In genomic region chr17:64974750-64975317, GRCh38 we compare ENCODE assay signal across 8 cellular contexts. TPM values are rescaled to one million over a fixed set of nuclear protein-coding genes. Genes with fewer than 3 reads are reported as not detected.
DNase-seq lines count a peak whose midpoint lies in the region; ATAC-seq, FAIRE-seq and TF ChIP-seq lines count a peak whose summit lies in the region.

No MANE protein-coding gene starts in this region.

- intact Hi-C loops in adrenal gland (cut with DNase I): loop anchor here (5.0 to 10.0 kb wide), 3 partner anchors 77 to 120 kb away; partner anchors contain the start of gene GNA13 (in 1 of the 2)
- intact Hi-C loops in tibial artery (cut with DNase I; ENCODE audit: low total_unique reads): loop anchor here (10.0 kb wide), 1 partner anchor 130 kb away; no protein-coding TSS in a partner anchor

- FAIRE-seq in GM12891 (lab: Jason Lieb, UNC): peak; percentile 51

- no peaks in the 10 kb centered on the region for H3K9me3 ChIP-seq in adrenal gland (replicated peaks in 1 of 3)
- H3K9me3 ChIP-seq in liver (ENCODE audit: control insufficient read depth in 4 of 4, low read length in 3 of 4): no peaks in the 10 kb centered on the region
- H3K9me3 ChIP-seq in tibial artery: no peaks in the 10 kb centered on the region

- no peak for DNase-seq in GM12891 (ENCODE audit: insufficient read length, low spot score)
- DNase-seq in adrenal gland: no peak
- no peak for DNase-seq in tibial artery
- DNase-seq in NCI-H2227 (lab: John Stamatoyannopoulos, UW; ENCODE audit: unreplicated experiment): no peak
- no peak for DNase-seq in NCI-H2196 treated with DMSO at 0.1 percent for 48 hours (lab: John Stamatoyannopoulos, UW; ENCODE audit: unreplicated experiment)
- no peak for DNase-seq in NCI-H446 treated with DMSO at 0.1 percent for 48 hours (lab: John Stamatoyannopoulos, UW)

- 13 to 34% (median 15%) methylated on average over 3 to 9 of the region's 9 CpGs for WGBS in adrenal gland, 4 donors
- 14% methylated on average over 9 of the region's 9 CpGs for WGBS in liver

- H3K27ac ChIP-seq in adrenal gland (peak overlapping the region; percentile 89 to 99 (median 99)), liver (ENCODE audit: low read depth in 1 of 2, low read length in 2 of 2) (peak overlapping the region; percentile 96 to 97), tibial artery (peak overlapping the region; percentile 99)

- H3K36me3 ChIP-seq in adrenal gland (replicated peaks in 1 of 2) (peaks cover 0 to 11% of the 10 kb centered on the region in 2 donors), liver (ENCODE audit: control insufficient read depth in 4 of 4, insufficient read depth in 3 of 4, low read depth in 1 of 4, low read length in 3 of 4) (peaks cover 0 to 8% (median 0%) of the 10 kb centered on the region in 4 donors), tibial artery (peaks cover 0 to 21% (median 10%) of the 10 kb centered on the region in 3 donors)

- TF ChIP-seq RAD21 in liver (IDR thresholded peaks at IDR 0.05): no peak

- TF ChIP-seq POLR2A in GM12891 (IDR thresholded peaks at IDR 0.05; ENCODE audit: low read depth, low read length) (peak; percentile 65), adrenal gland (IDR thresholded peaks at IDR 0.05) (no peak)

- ATAC-seq in HG03342 (IDR thresholded peaks at IDR 0.05; ENCODE audit: unreplicated experiment): peak; percentile 44

- H3K27me3 ChIP-seq in adrenal gland (no peaks in the 10 kb centered on the region), liver (ENCODE audit: control insufficient read depth in 4 of 4, insufficient read depth in 4 of 4, low read length in 3 of 4) (no peaks in the 10 kb centered on the region), tibial artery (no peaks in the 10 kb centered on the region)

- peak overlapping the region; percentile 57 to 63 for H3K9ac ChIP-seq in liver (ENCODE audit: low read depth in 1 of 2, low read length in 2 of 2)

- H3K4me3 ChIP-seq in adrenal gland: peak overlapping the region in 2 of 4 donors; percentile 51 to 79
- peak overlapping the region; percentile 38 to 82 (median 59) for H3K4me3 ChIP-seq in liver (ENCODE audit: low read depth in 1 of 3, low read length in 3 of 3)
- H3K4me3 ChIP-seq in tibial artery: peak overlapping the region; percentile 80 to 95

- no peak for TF ChIP-seq CTCF in adrenal gland (IDR thresholded peaks at IDR 0.05)
- TF ChIP-seq CTCF in liver (IDR thresholded peaks at IDR 0.05; ENCODE audit: low read depth, low read length, missing input control): no peak
- no peak for TF ChIP-seq CTCF in tibial artery (IDR thresholded peaks at IDR 0.05)

- peaks cover 14 to 19% of the 10 kb centered on the region in 2 donors for H3K4me1 ChIP-seq in adrenal gland (replicated peaks in 1 of 2)
- H3K4me1 ChIP-seq in liver (ENCODE audit: control insufficient read depth in 4 of 4, insufficient read depth in 4 of 4, low read length in 3 of 4): peaks cover 0 to 8% (median 4%) of the 10 kb centered on the region in 4 donors
- peaks cover 0 to 20% (median 12%) of the 10 kb centered on the region in 4 donors for H3K4me1 ChIP-seq in tibial artery

TF ChIP-seq in GM12891, 5 proteins besides CTCF, POLR2A, EP300 and RAD21:
- no peak for TF ChIP-seq SPI1 (IDR thresholded peaks at IDR 0.05; ENCODE audit: low read depth, low read length)
- peak; percentile 87; the same call in 1 of the 2 replicates for TF ChIP-seq POLR2AphosphoS5 (IDR thresholded peaks at IDR 0.05; ENCODE audit: low read depth, low read length)

TF ChIP-seq in liver, 16 proteins besides CTCF, POLR2A, EP300 and RAD21:
- TF ChIP-seq YY1 (IDR thresholded peaks at IDR 0.05): no peak
- TF ChIP-seq FOXA1 (IDR thresholded peaks at IDR 0.05): no peak
- TF ChIP-seq NR2F2 (IDR thresholded peaks at IDR 0.05): peak; percentile 6
- no peak for TF ChIP-seq FOXA2 (IDR thresholded peaks at IDR 0.05)
- no peak for TF ChIP-seq HNF4G (IDR thresholded peaks at IDR 0.05)
- no peak for TF ChIP-seq MAX (IDR thresholded peaks at IDR 0.05)
- TF ChIP-seq GABPA (IDR thresholded peaks at IDR 0.05 in 1 of 2, conservative IDR thresholded peaks at IDR 0.05 in 1 of 2): peak in 1 of 2 donors; percentile 4
- TF ChIP-seq ATF3 (IDR thresholded peaks at IDR 0.05): no peak

RNA-seq across cellular contexts. Expression of gene LRRC37A3, which starts 55.6 kb away (rescaled TPM):
- 1.8 TPM for polyA plus RNA-seq in GM12891 (2012; ENCODE audit: low read depth, missing spikeins)
- total RNA-seq in adrenal gland (10 to 100 TPM in 1 of 8 donors, 1 to 10 TPM in 7; 1.4 to 11.4 (median 5.6) TPM), liver (1 to 10 TPM; 4.5 TPM)
- polyA plus RNA-seq in adrenal gland (10 to 100 TPM in 2 of 3 donors, 1 to 10 TPM in 1; 4.9 to 19.1 (median 10.3) TPM), liver (1 to 10 TPM in 1 of 2 donors, under 1 TPM in 1; 0.46 to 1.6 TPM)
